Comparison of ENCODE assay signal across 18 cellular contexts in genomic region chr10:99673492-99673891, GRCh38.
"Had no signal": no experiment of that assay in that cellular context is flagged by ENCODE, and none has a peak within 500 bp of the region (broad histone marks: within the 10 kb centered on the region; RNA-seq: fewer than 3 reads in every experiment).

No MANE protein-coding gene starts in this region.

- DNase-seq: activated CD4-positive, alpha-beta T cell treated with anti-CD3 and anti-CD28 coated beads, Interleukin-2, amount 10 ng/mL, durations not matched to agents 7 days and 5 days; activated CD8-positive, alpha-beta memory T cell treated with anti-CD3 and anti-CD28 coated beads, Interleukin-2, amount 50 U/mL, for 4 hours; activated effector memory CD4-positive, alpha-beta T cell treated with Interleukin-2 at 50 U/mL for 16 hours; activated naive CD4-positive, alpha-beta T cell treated with anti-CD3 and anti-CD28 coated beads, Interleukin-2, amount 10 ng/mL, durations not matched to agents 7 days and 5 days; activated naive CD8-positive, alpha-beta T cell treated with anti-CD3 and anti-CD28 coated beads, Interleukin-2, amount 50 U/mL, for 24 hours; activated T-cell treated with anti-CD3 and anti-CD28 coated beads, Interleukin-2, amount 50 U/mL, for 4 hours; aorta; effector CD8-positive, alpha-beta T cell; heart left ventricle; kidney glomerular epithelial cell; natural killer cell; nucleus accumbens; retina; stimulated activated naive CD4-positive, alpha-beta T cell treated with Interleukin-2 at 50 U/mL for 16 hours; T-helper 1 cell; T-helper 9 cell; thyroid gland had no signal

- H3K27me3 ChIP-seq: gastroesophageal sphincter, heart left ventricle, thyroid gland had no signal

- H3K27ac ChIP-seq: gastroesophageal sphincter, heart left ventricle, thyroid gland had no signal

- H3K4me1 Mint-ChIP-seq: natural killer cell had no signal

- H3K9me3 ChIP-seq: gastroesophageal sphincter, heart left ventricle, thyroid gland had no signal

- H3K27me3 Mint-ChIP-seq: activated CD4-positive, alpha-beta T cell treated with anti-CD3 and anti-CD28 coated beads, Interleukin-2, amount 10 ng/mL, durations not matched to agents 7 days and 5 days; activated naive CD4-positive, alpha-beta T cell treated with anti-CD3 and anti-CD28 coated beads, Interleukin-2, amount 10 ng/mL, durations not matched to agents 7 days and 5 days; activated naive CD8-positive, alpha-beta T cell treated with anti-CD3 and anti-CD28 coated beads, Interleukin-2, amount 50 U/mL, for 24 hours had no signal

- H3K4me3 Mint-ChIP-seq: activated CD4-positive, alpha-beta T cell treated with anti-CD3 and anti-CD28 coated beads, Interleukin-2, amount 10 ng/mL, durations not matched to agents 7 days and 5 days; activated naive CD4-positive, alpha-beta T cell treated with anti-CD3 and anti-CD28 coated beads, Interleukin-2, amount 10 ng/mL, durations not matched to agents 7 days and 5 days; activated naive CD8-positive, alpha-beta T cell treated with anti-CD3 and anti-CD28 coated beads, Interleukin-2, amount 50 U/mL, for 24 hours; activated T-cell treated with anti-CD3 and anti-CD28 coated beads, Interleukin-2, amount 50 U/mL, for 4 hours; natural killer cell had no signal

- H3K4me3 ChIP-seq: gastroesophageal sphincter, heart left ventricle, thyroid gland had no signal

- ATAC-seq: activated naive CD8-positive, alpha-beta T cell treated with anti-CD3 and anti-CD28 coated beads, Interleukin-2, amount 50 U/mL, for 24 hours; activated T-cell treated with anti-CD3 and anti-CD28 coated beads, Interleukin-2, amount 50 U/mL, for 4 hours; gastroesophageal sphincter; heart left ventricle; natural killer cell had no signal

- H3K36me3 Mint-ChIP-seq: natural killer cell had no signal

- H3K27ac Mint-ChIP-seq: activated CD4-positive, alpha-beta T cell treated with anti-CD3 and anti-CD28 coated beads, Interleukin-2, amount 10 ng/mL, durations not matched to agents 7 days and 5 days; activated naive CD4-positive, alpha-beta T cell treated with anti-CD3 and anti-CD28 coated beads, Interleukin-2, amount 10 ng/mL, durations not matched to agents 7 days and 5 days; activated naive CD8-positive, alpha-beta T cell treated with anti-CD3 and anti-CD28 coated beads, Interleukin-2, amount 50 U/mL, for 24 hours; natural killer cell had no signal

- H3K4me1 ChIP-seq: gastroesophageal sphincter, thyroid gland had no signal

- H3K9me3 Mint-ChIP-seq: activated CD4-positive, alpha-beta T cell treated with anti-CD3 and anti-CD28 coated beads, Interleukin-2, amount 10 ng/mL, durations not matched to agents 7 days and 5 days; activated naive CD4-positive, alpha-beta T cell treated with anti-CD3 and anti-CD28 coated beads, Interleukin-2, amount 10 ng/mL, durations not matched to agents 7 days and 5 days; activated naive CD8-positive, alpha-beta T cell treated with anti-CD3 and anti-CD28 coated beads, Interleukin-2, amount 50 U/mL, for 24 hours; activated T-cell treated with anti-CD3 and anti-CD28 coated beads, Interleukin-2, amount 50 U/mL, for 4 hours; natural killer cell had no signal
